Comparison of ENCODE assay signal across 26 cellular contexts in the genomic region with DNA sequence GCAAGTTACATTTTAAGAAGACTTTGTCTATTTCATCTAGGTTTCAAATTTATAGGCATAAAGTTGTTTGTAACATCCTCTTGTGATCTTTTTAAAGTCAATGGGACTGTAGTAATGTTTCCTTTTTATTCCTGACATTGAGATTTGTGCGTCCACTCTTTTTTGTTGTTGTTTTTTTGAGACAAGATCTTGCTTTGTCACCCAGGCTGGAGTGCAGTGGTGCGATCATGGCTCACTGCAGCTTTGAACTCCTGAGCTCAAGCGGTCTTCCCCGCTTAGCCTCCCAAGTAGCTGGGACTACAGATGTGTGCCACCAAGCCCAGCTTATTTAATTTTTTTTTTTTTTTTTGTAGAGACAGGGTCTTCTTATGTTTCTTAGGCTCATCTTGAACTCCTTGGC.
"Had no signal": no experiment of that assay in that cellular context is flagged by ENCODE, and none has a peak within 500 bp of the region (broad histone marks: within the 10 kb centered on the region; RNA-seq: fewer than 3 reads in every experiment).

No MANE protein-coding gene starts in this region.

- H3K4me1 ChIP-seq: colonic mucosa, foreskin keratinocyte, gastroesophageal sphincter, heart left ventricle had no signal

- H3K36me3 ChIP-seq: colonic mucosa, esophagus muscularis mucosa, esophagus squamous epithelium, gastrocnemius medialis, gastroesophageal sphincter, heart left ventricle, heart right ventricle had no signal

- FAIRE-seq: colon, endometrium, frontal cortex had no signal

- DNase-seq: colonic mucosa; cortex of kidney; dermis blood vessel endothelial cell; dorsolateral prefrontal cortex; effector CD4-positive, alpha-beta T cell; effector CD8-positive, alpha-beta T cell; effector memory CD4-positive, alpha-beta T cell; effector memory CD8-positive, alpha-beta T cell; endodermal cell; erythroblast; esophagus squamous epithelium; foreskin fibroblast; foreskin keratinocyte; foreskin melanocyte; gastrocnemius medialis; glutamatergic neuron; head of caudate nucleus; heart left ventricle; heart right ventricle had no signal

- H3K27ac ChIP-seq: colonic mucosa, coronary artery, dorsolateral prefrontal cortex, epithelial cell of prostate, esophagus muscularis mucosa, esophagus squamous epithelium, foreskin keratinocyte, gastrocnemius medialis, gastroesophageal sphincter, heart left ventricle, heart right ventricle had no signal

- H3K9me3 ChIP-seq: colonic mucosa, esophagus muscularis mucosa, esophagus squamous epithelium, gastrocnemius medialis, gastroesophageal sphincter had no signal

- H3K4me3 ChIP-seq: colonic mucosa, coronary artery, dorsolateral prefrontal cortex, esophagus muscularis mucosa, esophagus squamous epithelium, gastrocnemius medialis, gastroesophageal sphincter, heart left ventricle, heart right ventricle had no signal

- H3K27me3 ChIP-seq: colonic mucosa, dorsolateral prefrontal cortex, esophagus muscularis mucosa, esophagus squamous epithelium, foreskin keratinocyte, gastrocnemius medialis, gastroesophageal sphincter, heart left ventricle, heart right ventricle had no signal
